In genomic region chr2:42922790-42923631, GRCh38 we compare ENCODE assay signal across 2 cellular contexts.
TF ChIP-seq lines count a peak whose summit lies in the region.

No MANE protein-coding gene starts in this region.

TF ChIP-seq in Ishikawa, 13 proteins besides CTCF, POLR2A, EP300 and RAD21 (continued from another document):
- TF ChIP-seq USF1 (IDR thresholded peaks at IDR 0.05): 0 out of 2 replicates have a peak, but pooled peaks have one; percentile 40
- no peak for TF ChIP-seq ZBTB7A (IDR thresholded peaks at IDR 0.05; ENCODE audit: low read depth)
- TF ChIP-seq TCF12 (IDR thresholded peaks at IDR 0.05; ENCODE audit: low read depth): no peak

TF ChIP-seq in HepG2, 621 proteins besides CTCF, POLR2A, EP300 and RAD21 (continued from another document and continues in another):
- no peak for TF ChIP-seq ZNF275 (CRISPR knock-in tag; IDR thresholded peaks at IDR 0.05; ENCODE audit: borderline replicate concordance)
- 0 out of 2 replicates have a peak, but pooled peaks have one; percentile 3 for TF ChIP-seq DMAP1 (CRISPR knock-in tag; IDR thresholded peaks at IDR 0.05)
- TF ChIP-seq PPARG (CRISPR knock-in tag; conservative IDR thresholded peaks at IDR 0.05): no peak
- 0 out of 2 replicates have a peak, but pooled peaks have one; percentile 40 for TF ChIP-seq ZNF501 (CRISPR knock-in tag; IDR thresholded peaks at IDR 0.05)
- no peak for TF ChIP-seq ZSCAN12 (CRISPR knock-in tag; IDR thresholded peaks at IDR 0.05)
- TF ChIP-seq MZF1 (CRISPR knock-in tag; IDR thresholded peaks at IDR 0.05; ENCODE audit: borderline replicate concordance): no peak
- TF ChIP-seq HNRNPL (IDR thresholded peaks at IDR 0.05; ENCODE audit: low read depth, low read length): no peak
- peak; percentile 59 for TF ChIP-seq HNF4A (CRISPR knock-in tag; IDR thresholded peaks at IDR 0.05)
- peak; percentile 26; the same call in 1 of the 2 replicates for TF ChIP-seq SAP130 (CRISPR knock-in tag; IDR thresholded peaks at IDR 0.05; ENCODE audit: low read depth)
- no peak for TF ChIP-seq ZNF552 (CRISPR knock-in tag; IDR thresholded peaks at IDR 0.05; ENCODE audit: borderline replicate concordance)
- no peak for TF ChIP-seq KLF11 (CRISPR knock-in tag; IDR thresholded peaks at IDR 0.05)
- no peak for TF ChIP-seq ZNF414 (CRISPR knock-in tag; IDR thresholded peaks at IDR 0.05)
- no peak for TF ChIP-seq MED8 (CRISPR knock-in tag; IDR thresholded peaks at IDR 0.05; ENCODE audit: insufficient replicate concordance)
- TF ChIP-seq ZNF883 (CRISPR knock-in tag; IDR thresholded peaks at IDR 0.05; ENCODE audit: not compliant biosample characterization): no peak
- TF ChIP-seq NPAS2 (CRISPR knock-in tag; IDR thresholded peaks at IDR 0.05; ENCODE audit: borderline replicate concordance): no peak
- no peak for TF ChIP-seq ZBTB43 (CRISPR knock-in tag; conservative IDR thresholded peaks at IDR 0.05)
- TF ChIP-seq NR2F1 (CRISPR knock-in tag; IDR thresholded peaks at IDR 0.05): no peak
- TF ChIP-seq ZNF761 (CRISPR knock-in tag; conservative IDR thresholded peaks at IDR 0.05): no peak
- TF ChIP-seq ZBTB21 (CRISPR knock-in tag; IDR thresholded peaks at IDR 0.05): no peak
- no peak for TF ChIP-seq HMGA1 (CRISPR knock-in tag; conservative IDR thresholded peaks at IDR 0.05)
- no peak for TF ChIP-seq ZNF124 (CRISPR knock-in tag; IDR thresholded peaks at IDR 0.05)
- no peak for TF ChIP-seq KLF15 (CRISPR knock-in tag; IDR thresholded peaks at IDR 0.05; ENCODE audit: borderline replicate concordance)
- no peak for TF ChIP-seq ZKSCAN5 (CRISPR knock-in tag; IDR thresholded peaks at IDR 0.05)
- no peak for TF ChIP-seq ZNF550 (CRISPR knock-in tag; IDR thresholded peaks at IDR 0.05; ENCODE audit: borderline replicate concordance)
- TF ChIP-seq THAP7 (CRISPR knock-in tag; IDR thresholded peaks at IDR 0.05): no peak
- no peak for TF ChIP-seq SMC3 (IDR thresholded peaks at IDR 0.05; ENCODE audit: low read length)
- no peak for TF ChIP-seq ZNF292 (CRISPR knock-in tag; IDR thresholded peaks at IDR 0.05; ENCODE audit: borderline replicate concordance, low read depth)
- no peak for TF ChIP-seq KDM1A (CRISPR knock-in tag; IDR thresholded peaks at IDR 0.05)
- TF ChIP-seq KDM4B (CRISPR knock-in tag; IDR thresholded peaks at IDR 0.05): no peak
- no peak for TF ChIP-seq ZNF629 (CRISPR knock-in tag; conservative IDR thresholded peaks at IDR 0.05)
- TF ChIP-seq GZF1 (CRISPR knock-in tag; IDR thresholded peaks at IDR 0.05): no peak
- no peak for TF ChIP-seq ZNF382 (CRISPR knock-in tag; IDR thresholded peaks at IDR 0.05; ENCODE audit: borderline replicate concordance)
- TF ChIP-seq ZNF142 (CRISPR knock-in tag; IDR thresholded peaks at IDR 0.05): no peak
- TF ChIP-seq STAG1 (CRISPR knock-in tag; IDR thresholded peaks at IDR 0.05): no peak
- no peak for TF ChIP-seq FIP1L1 (IDR thresholded peaks at IDR 0.05; ENCODE audit: borderline replicate concordance, insufficient read depth, low read depth, low read length)
- TF ChIP-seq POLR2G (IDR thresholded peaks at IDR 0.05; ENCODE audit: low read depth, low read length): no peak
- TF ChIP-seq ZKSCAN1 (IDR thresholded peaks at IDR 0.05; ENCODE audit: low read length): peak; percentile 67; the same call in 1 of the 2 replicates
- TF ChIP-seq IRF2 (CRISPR knock-in tag; IDR thresholded peaks at IDR 0.05): 0 out of 2 replicates have a peak, but pooled peaks have one; percentile 10
- TF ChIP-seq YEATS2 (CRISPR knock-in tag; IDR thresholded peaks at IDR 0.05; ENCODE audit: borderline replicate concordance): no peak
- no peak for TF ChIP-seq ZNF646 (CRISPR knock-in tag; IDR thresholded peaks at IDR 0.05)
- no peak for TF ChIP-seq NFKBIZ (CRISPR knock-in tag; IDR thresholded peaks at IDR 0.05)
- 0 out of 2 replicates have a peak, but pooled peaks have one; percentile 17 for TF ChIP-seq ARNT2 (CRISPR knock-in tag; IDR thresholded peaks at IDR 0.05; ENCODE audit: low read depth)
- no peak for TF ChIP-seq NR0B2 (CRISPR knock-in tag; IDR thresholded peaks at IDR 0.05)
- no peak for TF ChIP-seq ZFP62 (CRISPR knock-in tag; IDR thresholded peaks at IDR 0.05)
- no peak for TF ChIP-seq ZNF101 (CRISPR knock-in tag; IDR thresholded peaks at IDR 0.05; ENCODE audit: borderline replicate concordance, low read depth)
